In genomic region chr10:36531621-36532020, GRCh38 we compare ENCODE assay signal across 27 cellular contexts.
A peak's percentile ranks its signal among the peaks of the same experiment; 100 is the strongest.
DNase-seq lines count a peak whose midpoint lies in the region; ATAC-seq, FAIRE-seq and TF ChIP-seq lines count a peak whose summit lies in the region.
"Had no signal": no experiment of that assay in that cellular context is flagged by ENCODE, and none has a peak within 500 bp of the region (broad histone marks: within the 10 kb centered on the region; RNA-seq: fewer than 3 reads in every experiment).

No MANE protein-coding gene starts in this region.

- no peak for TF ChIP-seq RAD21 in K562 (CRISPR knock-in tag; conservative IDR thresholded peaks at IDR 0.05 in 1 of 2, IDR thresholded peaks at IDR 0.05 in 1 of 2)

- CTCF ChIA-PET in HEK293 (lab: Yijun Ruan, JAX) (interaction anchor here (0.7 kb wide), 1 partner anchor 9 kb away, joined by 3 read pairs; no protein-coding TSS in a partner anchor), K562 (lab: Yijun Ruan, JAX; ENCODE audit: low intra/inter-chr PET ratio) (no interaction called here)
- CTCF ChIA-PET in activated CD4-positive, alpha-beta memory T cell treated with anti-CD3 and anti-CD28 coated beads, Interleukin-2, amount 10 ng/mL, durations not matched to agents 7 days and 5 days (lab: Charles Lee): no interaction called here

- H3K4me3 ChIP-seq in AG09309 (ENCODE audit: control insufficient read depth, low read depth, low read length) (no peak overlapping the region), HEK293 (ENCODE audit: low read depth, low read length) (no peak overlapping the region), K562 (no peak overlapping the region), keratinocyte (ENCODE audit: control insufficient read depth in 2 of 3, extremely low read depth in 1 of 3, insufficient read depth in 2 of 3, low read depth in 1 of 3, low read length in 3 of 3) (no peak overlapping the region)
- H3K4me3 ChIP-seq: body of pancreas, left ventricle myocardium inferior, thoracic aorta had no signal

- WGBS in K562 (ENCODE audit: insufficient coverage, low coverage, missing lambda C conversion rate): 0% methylated on average over 1 of the region's 1 CpG

- TF ChIP-seq EP300 in K562 (IDR thresholded peaks at IDR 0.05; ENCODE audit: low read length): no peak

- H3K4me2 ChIP-seq in K562 (ENCODE audit: insufficient read depth, low read length) (no peak overlapping the region), keratinocyte (ENCODE audit: control insufficient read depth, extremely low read depth, insufficient read depth, low read depth, low read length) (no peak overlapping the region)

- H3K4me1 ChIP-seq in HEK293 (ENCODE audit: control insufficient read depth, insufficient read depth, low read length): no peaks in the 10 kb centered on the region
- no peaks in the 10 kb centered on the region for H3K4me1 ChIP-seq in K562 (replicated peaks in 1 of 2; ENCODE audit: control insufficient read depth in 2 of 2, insufficient read depth in 2 of 2, low read length in 2 of 2)
- H3K4me1 ChIP-seq in keratinocyte (ENCODE audit: control insufficient read depth, extremely low read depth, insufficient read depth, low read length): peaks cover 25% of the 10 kb centered on the region
- H3K4me1 ChIP-seq: body of pancreas, left ventricle myocardium inferior had no signal

- BruUV-seq in K562 (replicated peaks; lab: Mats Ljungman, UMichigan): no TSS peak

- H3K9me1 ChIP-seq in K562 (ENCODE audit: control insufficient read depth, insufficient read depth, low read length): no peaks in the 10 kb centered on the region
- H3K9me1 ChIP-seq in keratinocyte (ENCODE audit: control insufficient read depth, extremely low read depth, insufficient read depth, low read length): no peaks in the 10 kb centered on the region

- H3K9me3 Mint-ChIP-seq in activated CD4-positive, alpha-beta memory T cell treated with anti-CD3 and anti-CD28 coated beads, Interleukin-2, amount 10 ng/mL, durations not matched to agents 7 days and 5 days: peaks cover 9% of the 10 kb centered on the region
- peaks cover 12% of the 10 kb centered on the region for H3K9me3 Mint-ChIP-seq in activated T-cell treated with anti-CD3 and anti-CD28 coated beads, Interleukin-2, amount 50 U/mL, for 24 hours

- no peak overlapping the region for H3K27ac Mint-ChIP-seq in activated CD4-positive, alpha-beta memory T cell treated with anti-CD3 and anti-CD28 coated beads, Interleukin-2, amount 10 ng/mL, durations not matched to agents 7 days and 5 days
- no peak overlapping the region for H3K27ac Mint-ChIP-seq in activated T-cell treated with anti-CD3 and anti-CD28 coated beads, Interleukin-2, amount 50 U/mL, for 24 hours
- H3K27ac Mint-ChIP-seq: activated naive CD8-positive, alpha-beta T cell treated with anti-CD3 and anti-CD28 coated beads, Interleukin-2, amount 10 ng/mL, durations not matched to agents 7 days and 5 days; B cell; stimulated activated effector memory CD8-positive, alpha-beta T cell treated with anti-CD3 and anti-CD28 coated beads, Interleukin-12 subunit alpha, Interleukin-12 subunit beta, amount 100 ng/mL, for 72 hours had no signal

- no peaks in the 10 kb centered on the region for H3K9me3 ChIP-seq in HEK293 (ENCODE audit: control insufficient read depth, insufficient read depth, low read depth, low read length)
- H3K9me3 ChIP-seq in K562 (replicated peaks; ENCODE audit: control insufficient read depth, insufficient read depth, low read depth, low read length): no peaks in the 10 kb centered on the region; the same call in 1 of the 2 replicates
- H3K9me3 ChIP-seq in keratinocyte (ENCODE audit: control insufficient read depth, low read depth, low read length): peaks cover 2% of the 10 kb centered on the region

- no peaks in the 10 kb centered on the region for H3K4me1 Mint-ChIP-seq in activated CD4-positive, alpha-beta memory T cell treated with anti-CD3 and anti-CD28 coated beads, Interleukin-2, amount 10 ng/mL, durations not matched to agents 7 days and 5 days
- no peaks in the 10 kb centered on the region for H3K4me1 Mint-ChIP-seq in activated T-cell treated with anti-CD3 and anti-CD28 coated beads, Interleukin-2, amount 50 U/mL, for 24 hours (ENCODE audit: low read depth)
- H3K4me1 Mint-ChIP-seq: activated naive CD8-positive, alpha-beta T cell treated with anti-CD3 and anti-CD28 coated beads, Interleukin-2, amount 10 ng/mL, durations not matched to agents 7 days and 5 days; stimulated activated effector memory CD8-positive, alpha-beta T cell treated with anti-CD3 and anti-CD28 coated beads, Interleukin-12 subunit alpha, Interleukin-12 subunit beta, amount 100 ng/mL, for 72 hours had no signal

- POLR2A ChIA-PET in HEK293 (lab: Yijun Ruan, JAX) (no interaction called here), K562 (lab: Yijun Ruan, JAX) (no interaction called here)
- POLR2A ChIA-PET in activated CD4-positive, alpha-beta memory T cell treated with anti-CD3 and anti-CD28 coated beads, Interleukin-2, amount 10 ng/mL, durations not matched to agents 7 days and 5 days (lab: Charles Lee): no interaction called here

- H4K20me1 ChIP-seq in K562 (replicated peaks; ENCODE audit: control insufficient read depth, insufficient read depth, low read length): no peaks in the 10 kb centered on the region
- no peaks in the 10 kb centered on the region for H4K20me1 ChIP-seq in keratinocyte (ENCODE audit: control insufficient read depth, extremely low read depth, insufficient read depth, low read length)

- H2AFZ ChIP-seq in K562 (ENCODE audit: low read depth, low read length) (no peak overlapping the region), keratinocyte (ENCODE audit: control insufficient read depth, low read length) (no peak overlapping the region)

- H3K27me3 Mint-ChIP-seq in activated CD4-positive, alpha-beta memory T cell treated with anti-CD3 and anti-CD28 coated beads, Interleukin-2, amount 10 ng/mL, durations not matched to agents 7 days and 5 days: no peaks in the 10 kb centered on the region
- no peaks in the 10 kb centered on the region for H3K27me3 Mint-ChIP-seq in activated T-cell treated with anti-CD3 and anti-CD28 coated beads, Interleukin-2, amount 50 U/mL, for 24 hours
- H3K27me3 Mint-ChIP-seq: activated naive CD8-positive, alpha-beta T cell treated with anti-CD3 and anti-CD28 coated beads, Interleukin-2, amount 10 ng/mL, durations not matched to agents 7 days and 5 days; B cell had no signal

- dilution Hi-C loops in keratinocyte (cut with MboI; ENCODE audit: extremely low pct_ligation_motif_present, low sequenced_read_pairs): no loop called here

- DNase-seq in AG09309 (ENCODE audit: low read depth) (peak; percentile 8), K562 (ENCODE audit: extremely low read depth in 1 of 4, low spot score in 3 of 4) (no peak), keratinocyte (ENCODE audit: low read depth, low spot score) (peak; percentile 66), left colon (no peak)
- no peak for DNase-seq in activated CD4-positive, alpha-beta memory T cell treated with anti-CD3 and anti-CD28 coated beads, Interleukin-2, amount 10 ng/mL, durations not matched to agents 7 days and 5 days
- no peak for DNase-seq in activated T-cell treated with anti-CD3 and anti-CD28 coated beads, Interleukin-2, amount 50 U/mL, for 24 hours
- DNase-seq: activated CD4-positive, alpha-beta T cell treated with anti-CD3 and anti-CD28 coated beads, Interleukin-2, amount 50 U/mL, for 1 hour; activated CD8-positive, alpha-beta memory T cell treated with anti-CD3 and anti-CD28 coated beads, Interleukin-2, amount 50 U/mL, for 4 hours; activated naive CD8-positive, alpha-beta T cell treated with anti-CD3 and anti-CD28 coated beads, Interleukin-2, amount 10 ng/mL, durations not matched to agents 7 days and 5 days; body of pancreas; effector memory CD4-positive, alpha-beta T cell; glutamatergic neuron; Kasumi-1; left ventricle myocardium inferior; midbrain; NCI-H1105; NCI-H2029 treated with DMSO at 0.1 percent for 48 hours; stimulated activated CD4-positive, alpha-beta T cell treated with anti-CD3 and anti-CD28 coated beads, Interleukin-2, amount 100 ng/mL, for 24 hours; T-helper 2 cell had no signal

- H3K79me2 ChIP-seq in K562 (ENCODE audit: control insufficient read depth, insufficient read depth, low read length) (no peaks in the 10 kb centered on the region), keratinocyte (ENCODE audit: control insufficient read depth, insufficient read depth, low read length) (no peaks in the 10 kb centered on the region)

- no peaks in the 10 kb centered on the region for H3K36me3 ChIP-seq in HEK293 (ENCODE audit: control insufficient read depth in 2 of 2, insufficient read depth in 1 of 2, low read length in 2 of 2)
- no peaks in the 10 kb centered on the region for H3K36me3 ChIP-seq in K562 (ENCODE audit: control insufficient read depth, insufficient read depth, low read length)
- no peaks in the 10 kb centered on the region for H3K36me3 ChIP-seq in keratinocyte (ENCODE audit: control insufficient read depth in 2 of 2, extremely low read depth in 1 of 2, insufficient read depth in 2 of 2, low read length in 2 of 2)
- H3K36me3 ChIP-seq: left ventricle myocardium inferior, thoracic aorta had no signal

- intact Hi-C loops in K562 (cut with micrococcal nuclease) (no loop called here), left colon (cut with DNase I, micrococcal nuclease) (no loop called here)

- TF ChIP-seq CTCF in AG09309 (IDR thresholded peaks at IDR 0.05; ENCODE audit: control insufficient read depth, insufficient read depth, low read depth, low read length, missing control alignments) (no peak), HEK293 (tag by site-specific recombination; IDR thresholded peaks at IDR 0.05) (no peak), K562 (IDR thresholded peaks at IDR 0.05 in 2 of 3, conservative IDR thresholded peaks at IDR 0.05 in 1 of 3; ENCODE audit: insufficient read depth in 2 of 3, low read depth in 1 of 3, low read length in 3 of 3) (no peak), keratinocyte (optimal IDR thresholded peaks at IDR 0.05 in 1 of 3, IDR thresholded peaks at IDR 0.05 in 1 of 3, conservative IDR thresholded peaks at IDR 0.05 in 1 of 3; ENCODE audit: extremely low read depth in 1 of 3, insufficient read depth in 2 of 3, low read length in 3 of 3) (no peak)

- H3K27me3 ChIP-seq in K562 (ENCODE audit: control insufficient read depth in 2 of 2, insufficient read depth in 2 of 2, low read length in 2 of 2): no peaks in the 10 kb centered on the region
- no peaks in the 10 kb centered on the region for H3K27me3 ChIP-seq in keratinocyte (ENCODE audit: control insufficient read depth, extremely low read depth, insufficient read depth, low read length)
- H3K27me3 ChIP-seq: body of pancreas had no signal

- ATAC-seq in K562: no peak
- no peak for ATAC-seq in left colon
- no peak for ATAC-seq in GM19328 (IDR thresholded peaks at IDR 0.05; ENCODE audit: unreplicated experiment)
- ATAC-seq: body of pancreas; Panc1; stimulated activated effector memory CD8-positive, alpha-beta T cell treated with anti-CD3 and anti-CD28 coated beads, Interleukin-12 subunit alpha, Interleukin-12 subunit beta, amount 100 ng/mL, for 72 hours had no signal

- no peak overlapping the region for H3K4me3 Mint-ChIP-seq in activated CD4-positive, alpha-beta memory T cell treated with anti-CD3 and anti-CD28 coated beads, Interleukin-2, amount 10 ng/mL, durations not matched to agents 7 days and 5 days
- H3K4me3 Mint-ChIP-seq in activated T-cell treated with anti-CD3 and anti-CD28 coated beads, Interleukin-2, amount 50 U/mL, for 24 hours: no peak overlapping the region
- H3K4me3 Mint-ChIP-seq: activated naive CD8-positive, alpha-beta T cell treated with anti-CD3 and anti-CD28 coated beads, Interleukin-2, amount 10 ng/mL, durations not matched to agents 7 days and 5 days; B cell; stimulated activated effector memory CD8-positive, alpha-beta T cell treated with anti-CD3 and anti-CD28 coated beads, Interleukin-12 subunit alpha, Interleukin-12 subunit beta, amount 100 ng/mL, for 72 hours had no signal

- TF ChIP-seq POLR2A in K562 (conservative IDR thresholded peaks at IDR 0.05): no peak

- H3K36me3 Mint-ChIP-seq in activated CD4-positive, alpha-beta memory T cell treated with anti-CD3 and anti-CD28 coated beads, Interleukin-2, amount 10 ng/mL, durations not matched to agents 7 days and 5 days (ENCODE audit: low read depth): no peaks in the 10 kb centered on the region
- H3K36me3 Mint-ChIP-seq in activated T-cell treated with anti-CD3 and anti-CD28 coated beads, Interleukin-2, amount 50 U/mL, for 24 hours (ENCODE audit: low read depth): no peaks in the 10 kb centered on the region
- H3K36me3 Mint-ChIP-seq: activated naive CD8-positive, alpha-beta T cell treated with anti-CD3 and anti-CD28 coated beads, Interleukin-2, amount 10 ng/mL, durations not matched to agents 7 days and 5 days; stimulated activated effector memory CD8-positive, alpha-beta T cell treated with anti-CD3 and anti-CD28 coated beads, Interleukin-12 subunit alpha, Interleukin-12 subunit beta, amount 100 ng/mL, for 72 hours had no signal

- in situ Hi-C loops in K562 (cut with MboI): no loop called here

- FAIRE-seq in K562 (lab: Jason Lieb, UNC) (no peak), keratinocyte (lab: Jason Lieb, UNC) (no peak)
- FAIRE-seq: GM12891 had no signal

- H3K27ac ChIP-seq in HEK293 (ENCODE audit: extremely low read depth, low read depth, low read length) (no peak overlapping the region), K562 (ENCODE audit: extremely low read depth, low read depth, low read length) (no peak overlapping the region), keratinocyte (ENCODE audit: control insufficient read depth, insufficient read depth, low read length) (no peak overlapping the region)
- H3K27ac ChIP-seq: body of pancreas, left ventricle myocardium inferior, thoracic aorta, VCaP had no signal

- H3K9ac ChIP-seq in K562 (ENCODE audit: insufficient read depth in 1 of 2, low read depth in 2 of 2, low read length in 2 of 2) (no peak overlapping the region), keratinocyte (ENCODE audit: control insufficient read depth, extremely low read depth, insufficient read depth, low read length) (no peak overlapping the region)

Comparison
In these comparisons a context has a peak if more than half of its experiments do, and no peak if none do; other contexts are left out.
1. DNase-seq: peak in AG09309 (single experiment) and keratinocyte (single experiment); none in K562 (0 of 4), activated CD4-positive, alpha-beta memory T cell treated with anti-CD3 and anti-CD28 coated beads, Interleukin-2, amount 10 ng/mL, durations not matched to agents 7 days and 5 days (single experiment), activated T-cell treated with anti-CD3 and anti-CD28 coated beads, Interleukin-2, amount 50 U/mL, for 24 hours (single experiment) and left colon (0 of 2).